24 cellular contexts compared by ENCODE assay signal in genomic region chr9:83191154-83191553, GRCh38.
"Had no signal": no experiment of that assay in that cellular context is flagged by ENCODE, and none has a peak within 500 bp of the region (broad histone marks: within the 10 kb centered on the region; RNA-seq: fewer than 3 reads in every experiment).

No MANE protein-coding gene starts in this region.

- H3K27ac ChIP-seq: colonic mucosa, epithelial cell of prostate, esophagus squamous epithelium, gastrocnemius medialis, heart right ventricle, left lung, lower lobe of right lung had no signal

- H3K9me3 ChIP-seq: colonic mucosa, esophagus squamous epithelium, gastrocnemius medialis, heart right ventricle, left lung, lower lobe of right lung, mucosa of descending colon had no signal

- H3K4me3 ChIP-seq: colonic mucosa, esophagus squamous epithelium, gastrocnemius medialis, heart right ventricle, left lung, lower lobe of right lung, mucosa of descending colon had no signal

- H3K27me3 ChIP-seq: colonic mucosa had no signal

- H3K36me3 ChIP-seq: colonic mucosa, esophagus squamous epithelium, gastrocnemius medialis, heart right ventricle, left lung, lower lobe of right lung had no signal

- DNase-seq: colonic mucosa; cortex of kidney; effector CD8-positive, alpha-beta T cell; effector memory CD8-positive, alpha-beta T cell; endodermal cell; erythroblast; esophagus squamous epithelium; foreskin fibroblast; foreskin melanocyte; gastrocnemius medialis; glutamatergic neuron; head of caudate nucleus; heart right ventricle; hippocampal formation; left cardiac atrium; left lung; left ventricle myocardium superior; lower lobe of right lung; mesenchymal stem cell; mucosa of descending colon had no signal

- FAIRE-seq: endometrium, islet of Langerhans, keratinocyte had no signal
